1 cellular context compared by ENCODE assay signal in genomic region chr2:24354382-24354781, GRCh38.
TF ChIP-seq lines count a peak whose summit lies in the region.

No MANE protein-coding gene starts in this region.

TF ChIP-seq in SK-N-SH treated with all-trans-retinoic acid at 6 μM for 48 hours, 23 proteins besides CTCF, POLR2A, EP300 and RAD21 (continued from another document):
- TF ChIP-seq CSRNP3 (CRISPR knock-in tag; IDR thresholded peaks at IDR 0.05) (no peak), PATZ1 (CRISPR knock-in tag; IDR thresholded peaks at IDR 0.05; ENCODE audit: borderline replicate concordance) (no peak), GLIS3 (CRISPR knock-in tag; IDR thresholded peaks at IDR 0.05) (no peak), CREB5 (CRISPR knock-in tag; IDR thresholded peaks at IDR 0.05; ENCODE audit: low read depth) (no peak), ZFP3 (CRISPR knock-in tag; IDR thresholded peaks at IDR 0.05) (no peak), SNAI2 (CRISPR knock-in tag; IDR thresholded peaks at IDR 0.05) (no peak)
